Comparison of ENCODE assay signal across 14 cellular contexts in the genomic region with DNA sequence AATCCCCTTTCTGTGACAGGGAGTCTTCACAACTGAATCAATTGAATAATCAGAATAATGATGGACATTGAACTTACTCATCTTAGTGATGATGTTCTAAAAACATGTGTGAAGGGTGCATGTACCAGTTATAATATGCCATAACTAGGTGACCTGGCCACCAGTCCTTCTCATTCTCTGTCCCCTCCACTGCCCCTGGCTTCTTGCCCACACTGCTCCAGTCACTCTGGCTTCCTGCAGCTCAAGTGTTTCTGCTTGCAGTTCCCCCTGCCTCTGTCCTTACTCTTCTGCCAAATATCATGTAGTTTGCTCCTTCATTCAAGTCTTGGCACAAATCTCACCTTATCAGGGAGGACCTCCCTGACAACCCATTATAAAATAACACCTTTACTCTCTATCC.
DNase-seq lines count a peak whose midpoint lies in the region; ATAC-seq and TF ChIP-seq lines count a peak whose summit lies in the region.
"Had no signal": no experiment of that assay in that cellular context is flagged by ENCODE, and none has a peak within 500 bp of the region (broad histone marks: within the 10 kb centered on the region; RNA-seq: fewer than 3 reads in every experiment).

No MANE protein-coding gene starts in this region.

- no TSS peak for BruUV-seq in OCI-LY7 (replicated peaks; lab: Mats Ljungman, UMichigan)

- H3K4me1 ChIP-seq in OCI-LY7 (ENCODE audit: insufficient read depth, low read length, poor library complexity, severe bottlenecking) = no peaks in the 10 kb centered on the region

- H3K36me3 ChIP-seq in OCI-LY7 (ENCODE audit: insufficient read depth, low read length) = no peaks in the 10 kb centered on the region
- H3K36me3 ChIP-seq: MG63 had no signal

- POLR2A ChIA-PET in OCI-LY7 (lab: Charles Lee) = interaction anchor here (1.0 kb wide), 1 partner anchor 39 kb away, joined by 4 read pairs; no protein-coding TSS in a partner anchor

- no peak for TF ChIP-seq CTCF in GM12865 (IDR thresholded peaks at IDR 0.05; ENCODE audit: insufficient read depth, low read depth, low read length, missing control alignments)
- no peak for TF ChIP-seq CTCF in OCI-LY7 (conservative IDR thresholded peaks at IDR 0.05; ENCODE audit: low read length)

- intact Hi-C loops in left cardiac atrium (cut with DNase I) = no loop called here
- intact Hi-C loops in OCI-LY7 (cut with micrococcal nuclease; ENCODE audit: unreplicated experiment) = no loop called here

- no peaks in the 10 kb centered on the region for H3K9me3 ChIP-seq in OCI-LY7 (ENCODE audit: low read length)
- H3K9me3 ChIP-seq: MG63 had no signal

- H3K9me2 ChIP-seq in OCI-LY7 (ENCODE audit: insufficient read depth, low read length) = no peaks in the 10 kb centered on the region

- no peak overlapping the region for H3K27ac ChIP-seq in OCI-LY7 (ENCODE audit: low read depth, low read length, poor library complexity, severe bottlenecking)
- H3K27ac ChIP-seq: SK-N-MC had no signal

- no peak overlapping the region for H3K4me3 ChIP-seq in GM12865 (ENCODE audit: low read depth, low read length)
- H3K4me3 ChIP-seq in OCI-LY7 (ENCODE audit: low read depth, low read length, poor library complexity, severe bottlenecking) = no peak overlapping the region
- H3K4me3 ChIP-seq: MG63, SK-N-MC had no signal

- no peaks in the 10 kb centered on the region for H3K79me2 ChIP-seq in OCI-LY7 (ENCODE audit: insufficient read depth, low read depth, low read length)

- CTCF ChIA-PET in OCI-LY7 (lab: Charles Lee; ENCODE audit: unreplicated experiment) = no interaction called here

- DNase-seq in DMS53 (lab: John Stamatoyannopoulos, UW) = peak; percentile 25
- DNase-seq in DMS53 treated with DMSO at 0.1 percent for 48 hours (lab: John Stamatoyannopoulos, UW; ENCODE audit: unreplicated experiment) = no peak
- peak; percentile 12 for DNase-seq in GM12865 (ENCODE audit: low read depth)
- peak; percentile 40 for DNase-seq in OCI-M1 (lab: John Stamatoyannopoulos, UW)
- DNase-seq in left cardiac atrium = peak; percentile 38
- DNase-seq in activated CD4-positive, alpha-beta T cell treated with anti-CD3 and anti-CD28 coated beads, Interleukin-2, amount 50 U/mL, for 1 hour = no peak
- no peak for DNase-seq in OCI-LY7 (ENCODE audit: low spot score)
- DNase-seq: MG63, NCI-H1105, NCI-H1694, NCI-H2171, NCI-H446 had no signal

- no peak overlapping the region for H3K4me2 ChIP-seq in OCI-LY7 (ENCODE audit: low read length)

- H2AFZ ChIP-seq in OCI-LY7 (ENCODE audit: low read length) = no peak overlapping the region

- ATAC-seq in left cardiac atrium (peak; percentile 34 to 43), GM18511 (IDR thresholded peaks at IDR 0.05; ENCODE audit: unreplicated experiment) (no peak)

- H4K20me1 ChIP-seq in OCI-LY7 (ENCODE audit: insufficient read depth, low read length) = no peaks in the 10 kb centered on the region

Comparison
In these comparisons a context has a peak if more than half of its experiments do, and no peak if none do; other contexts are left out.
1. DNase-seq: peak in DMS53 (single experiment), GM12865 (single experiment), OCI-M1 (single experiment) and left cardiac atrium (single experiment); none in DMS53 treated with DMSO at 0.1 percent for 48 hours (single experiment), activated CD4-positive, alpha-beta T cell treated with anti-CD3 and anti-CD28 coated beads, Interleukin-2, amount 50 U/mL, for 1 hour (single experiment) and OCI-LY7 (single experiment).